Comparison of ENCODE assay signal across 13 cellular contexts in the genomic region with DNA sequence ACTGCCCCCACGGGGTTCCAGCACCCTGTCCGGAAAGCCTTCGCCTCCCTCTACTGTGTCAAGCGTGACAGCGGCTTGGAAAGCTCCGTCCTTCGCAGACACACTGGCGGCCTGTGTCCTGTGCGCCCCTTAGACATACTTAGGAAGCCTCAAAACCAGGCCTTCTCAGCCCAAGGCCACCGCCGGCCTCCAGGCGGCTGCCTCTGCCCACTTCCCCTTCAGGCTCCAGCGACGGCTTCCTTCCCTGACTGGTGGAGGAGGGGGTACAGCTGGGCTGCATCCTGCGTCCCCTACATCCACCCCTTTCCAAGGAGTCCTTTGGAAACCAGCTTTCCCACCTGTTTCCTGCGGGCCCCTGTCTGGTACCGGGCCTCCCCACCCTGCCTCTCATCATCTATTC. TPM values are rescaled to one million over a fixed set of nuclear protein-coding genes. Genes with fewer than 3 reads are reported as not detected.
A peak's percentile ranks its signal among the peaks of the same experiment; 100 is the strongest.
DNase-seq lines count a peak whose midpoint lies in the region; ATAC-seq and TF ChIP-seq lines count a peak whose summit lies in the region.
"Had no signal": no experiment of that assay in that cellular context is flagged by ENCODE, and none has a peak within 500 bp of the region (broad histone marks: within the 10 kb centered on the region; RNA-seq: fewer than 3 reads in every experiment).

No MANE protein-coding gene starts in this region.

- no peaks in the 10 kb centered on the region for H3K27me3 ChIP-seq in hepatocyte
- H3K27me3 ChIP-seq in stomach, result peaks cover 0 to 15% (median 10%) of the 10 kb centered on the region in 3 donors
- H3K27me3 ChIP-seq in BE2C, result no peaks in the 10 kb centered on the region
- H3K27me3 ChIP-seq: pancreas had no signal

- H2AFZ ChIP-seq in hepatocyte, result no peak overlapping the region

- no peaks in the 10 kb centered on the region for H3K9me2 ChIP-seq in hepatocyte (replicated peaks; ENCODE audit: insufficient read depth)

- peak; percentile 13 to 14 for DNase-seq in activated T-cell treated with anti-CD3 and anti-CD28 coated beads, Interleukin-2, amount 50 U/mL, for 48 hours
- DNase-seq in activated T-cell treated with anti-CD3 and anti-CD28 coated beads for 4 hours (no peak), NOMO-1 (lab: John Stamatoyannopoulos, UW; ENCODE audit: unreplicated experiment in 2 of 2) (peak; percentile 72 to 74), hepatocyte (ENCODE audit: low spot score) (peak; percentile 1), stomach (peak; percentile 31), BE2C (no peak), NCI-H2107 (lab: John Stamatoyannopoulos, UW) (no peak)
- DNase-seq: activated naive CD4-positive, alpha-beta T cell; NCI-H2081; pancreas; stimulated activated CD4-positive, alpha-beta T cell treated with anti-CD3 and anti-CD28 coated beads, Interleukin-4, amount 100 ng/mL, for 24 hours had no signal

- intact Hi-C loops in stomach (cut with DNase I; ENCODE audit: low total_unique reads), result no loop called here

- H3K9me3 ChIP-seq in hepatocyte (ENCODE audit: low read depth), result no peaks in the 10 kb centered on the region
- H3K9me3 ChIP-seq in stomach, result no peaks in the 10 kb centered on the region
- no peaks in the 10 kb centered on the region for H3K9me3 ChIP-seq in BE2C
- H3K9me3 ChIP-seq: pancreas had no signal

- TF ChIP-seq POLR2A in stomach (IDR thresholded peaks at IDR 0.05), result no peak

- H3K27ac ChIP-seq in hepatocyte, result no peak overlapping the region
- H3K27ac ChIP-seq in stomach, result no peak overlapping the region
- H3K27ac ChIP-seq: pancreas, VCaP had no signal

- TF ChIP-seq EP300 in stomach (IDR thresholded peaks at IDR 0.05), result no peak

- no peaks in the 10 kb centered on the region for H4K20me1 ChIP-seq in hepatocyte (ENCODE audit: insufficient read depth, poor library complexity, severe bottlenecking)

- 93% methylated on average over 16 of the region's 17 CpGs for WGBS in hepatocyte (ENCODE audit: low lambda C conversion rate, missing lambda C conversion rate)
- 72 to 84% (median 83%) methylated on average over 17 of the region's 17 CpGs for WGBS in stomach, 5 donors

- H3K36me3 ChIP-seq in hepatocyte (replicated peaks; ENCODE audit: insufficient read depth, low read depth), result no peaks in the 10 kb centered on the region
- H3K36me3 ChIP-seq in stomach, result no peaks in the 10 kb centered on the region
- H3K36me3 ChIP-seq in BE2C, result no peaks in the 10 kb centered on the region
- H3K36me3 ChIP-seq: pancreas had no signal

- H3K4me1 ChIP-seq in hepatocyte (ENCODE audit: insufficient read depth) (peaks cover 15% of the 10 kb centered on the region), stomach (peaks cover 0 to 18% (median 9%) of the 10 kb centered on the region in 4 donors), BE2C (peaks cover 15% of the 10 kb centered on the region)
- H3K4me1 ChIP-seq: pancreas had no signal

- no peaks in the 10 kb centered on the region for H3K79me2 ChIP-seq in hepatocyte

- TF ChIP-seq CTCF in hepatocyte (IDR thresholded peaks at IDR 0.05; ENCODE audit: poor library complexity), result no peak
- no peak for TF ChIP-seq CTCF in stomach (IDR thresholded peaks at IDR 0.05)
- TF ChIP-seq CTCF in BE2C (IDR thresholded peaks at IDR 0.05; ENCODE audit: low read depth, low read length), result no peak

- H3K4me3 ChIP-seq in hepatocyte, result no peak overlapping the region
- H3K4me3 ChIP-seq in stomach, result no peak overlapping the region
- H3K4me3 ChIP-seq in BE2C (ENCODE audit: low read depth, low read length), result no peak overlapping the region
- H3K4me3 ChIP-seq: pancreas had no signal

- no peak for ATAC-seq in HG03469 (IDR thresholded peaks at IDR 0.05; ENCODE audit: unreplicated experiment)

- no peak overlapping the region for H3K4me2 ChIP-seq in hepatocyte

RNA-seq across cellular contexts. Expression of a gene that starts 2.5 kb away (rescaled TPM):
- total RNA-seq in hepatocyte (1.3 and 4.7 TPM in 2 replicates), stomach (1 to 10 TPM in 3 of 5 donors, under 1 TPM in 1, not detected in 1; 0.58 to 3.5 (median 1.5) TPM)
- polyA plus RNA-seq in hepatocyte (2.1 and 5.7 TPM in 2 replicates), stomach (1 to 10 TPM; 1.8 to 3.2 (median 1.9) TPM)
- not detected for polyA plus RNA-seq in BE2C (2012; ENCODE audit: insufficient read depth, insufficient read length, low read depth)

Comparison
In these comparisons a context has a peak if more than half of its experiments do, and no peak if none do; other contexts are left out.
1. DNase-seq: peak in activated T-cell treated with anti-CD3 and anti-CD28 coated beads, Interleukin-2, amount 50 U/mL, for 48 hours (2 of 2), NOMO-1 (2 of 2), hepatocyte (single experiment) and stomach (single experiment); none in activated T-cell treated with anti-CD3 and anti-CD28 coated beads for 4 hours (single experiment), BE2C (single experiment) and NCI-H2107 (single experiment).